In the genomic region with DNA sequence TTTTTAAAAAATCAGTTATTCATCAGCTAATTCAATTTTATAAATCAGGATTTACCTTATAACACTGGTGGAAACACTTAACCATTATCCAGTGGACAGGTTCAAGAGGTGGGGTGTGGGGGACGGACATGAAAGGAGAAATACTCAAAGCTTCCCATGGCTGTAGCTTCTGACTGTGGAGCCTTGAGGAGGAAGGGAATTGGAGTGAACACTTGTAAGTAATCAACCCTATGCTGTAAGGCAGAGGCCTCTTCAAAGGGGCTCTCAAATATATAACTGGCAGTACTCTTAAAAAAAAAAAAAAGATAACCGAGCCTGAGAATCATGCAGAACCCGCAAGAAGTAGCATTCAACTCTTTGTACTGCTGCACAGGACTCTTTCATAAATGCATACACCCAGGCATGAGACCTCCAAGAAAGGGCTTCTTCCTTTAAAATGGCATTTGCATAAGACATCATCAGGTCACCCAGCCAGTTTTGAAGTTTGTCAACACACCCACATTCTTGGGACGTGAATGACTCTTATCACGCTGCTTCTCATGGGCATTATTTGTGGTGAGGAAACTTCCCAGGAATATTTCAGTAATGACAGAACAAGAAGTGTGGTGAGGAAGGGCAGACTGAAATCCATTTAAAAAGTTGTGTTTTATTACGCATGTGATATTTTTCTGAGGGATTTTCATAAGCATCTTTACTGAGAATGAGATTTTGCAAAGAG, we compare ENCODE assay signal across 12 cellular contexts. TPM values are rescaled to one million over a fixed set of nuclear protein-coding genes. Genes with fewer than 3 reads are reported as not detected.
DNase-seq lines count a peak whose midpoint lies in the region; ATAC-seq and TF ChIP-seq lines count a peak whose summit lies in the region.
"Had no signal": no experiment of that assay in that cellular context is flagged by ENCODE, and none has a peak within 500 bp of the region (broad histone marks: within the 10 kb centered on the region; RNA-seq: fewer than 3 reads in every experiment).

No MANE protein-coding gene starts in this region.

- no peak for TF ChIP-seq CTCF in foreskin keratinocyte (conservative IDR thresholded peaks at IDR 0.05)

- in situ Hi-C loops in GM23248 (cut with MboI) = no loop called here

- no peaks in the 10 kb centered on the region for H3K27me3 ChIP-seq in GM23248 (replicated peaks; ENCODE audit: insufficient read depth)
- no peaks in the 10 kb centered on the region for H3K27me3 ChIP-seq in foreskin keratinocyte

- peak overlapping the region; percentile 24; the same call in 1 of the 2 replicates for H3K4me3 ChIP-seq in GM23248

- no peak overlapping the region for H2AFZ ChIP-seq in GM23248

- H3K9me2 ChIP-seq in GM23248 (ENCODE audit: insufficient read depth) = no peaks in the 10 kb centered on the region

- WGBS in GM23248 (ENCODE audit: low coverage in 1 of 2, low lambda C conversion rate in 2 of 2, missing lambda C conversion rate in 2 of 2), 2 experiments = 28 to 36% methylated on average over 6 of the region's 6 CpGs

- H3K9me3 ChIP-seq in GM23248 (ENCODE audit: low read depth) = no peaks in the 10 kb centered on the region

- peak overlapping the region; percentile 53 for H3K9ac ChIP-seq in GM23248

- H3K4me2 ChIP-seq in GM23248 (ENCODE audit: unreplicated experiment) = peak overlapping the region; percentile 24

- peak; percentile 95 for DNase-seq in GM23248
- peak; percentile 40 for DNase-seq in T1000 (lab: John Stamatoyannopoulos, UW)
- DNase-seq in foreskin keratinocyte = peak; percentile 90 to 97
- DNase-seq in stromal cell of bone marrow (ENCODE audit: low read depth) = peak; percentile 87
- DNase-seq in NCI-H510A (lab: John Stamatoyannopoulos, UW) = no peak
- no peak for DNase-seq in dermis blood vessel endothelial cell
- no peak for DNase-seq in NCI-H146 treated with DMSO at 0.1 percent for 48 hours (lab: John Stamatoyannopoulos, UW; ENCODE audit: unreplicated experiment)
- DNase-seq: activated naive CD4-positive, alpha-beta T cell treated with anti-CD3 and anti-CD28 coated beads, Interleukin-2, amount 50 U/mL, for 16 hours; naive thymus-derived CD8-positive, alpha-beta T cell; NCI-H1694 treated with DMSO at 0.1 percent for 48 hours; stimulated activated CD4-positive, alpha-beta T cell treated with anti-CD3 and anti-CD28 coated beads, Interleukin-15, amount 100 ng/mL, for 24 hours had no signal

- H3K27ac ChIP-seq in GM23248 (peak overlapping the region; percentile 81), foreskin keratinocyte (peak overlapping the region; percentile 80)

- ATAC-seq in foreskin keratinocyte (peak; percentile 94), GM21390 (IDR thresholded peaks at IDR 0.05; ENCODE audit: unreplicated experiment) (no peak)
- ATAC-seq: naive thymus-derived CD8-positive, alpha-beta T cell had no signal

- peaks cover 22% of the 10 kb centered on the region for H4K20me1 ChIP-seq in GM23248 (ENCODE audit: insufficient read depth)

- H3K4me1 ChIP-seq in GM23248 (ENCODE audit: insufficient read depth) = peaks cover 49% of the 10 kb centered on the region
- peaks cover 29% of the 10 kb centered on the region for H3K4me1 ChIP-seq in foreskin keratinocyte

- H3K36me3 ChIP-seq in GM23248 (ENCODE audit: low read depth) = peaks cover 5% of the 10 kb centered on the region; the same call in 1 of the 2 replicates

- peaks cover 31% of the 10 kb centered on the region for H3F3A ChIP-seq in GM23248 (ENCODE audit: insufficient read depth)

- H3K79me2 ChIP-seq in GM23248 (ENCODE audit: insufficient read depth) = peaks cover 93% of the 10 kb centered on the region

RNA-seq across cellular contexts. Expression of a gene that starts 8.1 kb away (rescaled TPM):
- 52.5 and 70.8 TPM in 2 replicates for total RNA-seq in GM23248 (2014; rRNA removed; shearing (Covaris generic))
- 37.1 and 37.3 TPM in 2 replicates for polyA plus RNA-seq in GM23248 (2016; fragmentation: Nextera tagmentation; extraction: Ambion mirVana)
- total RNA-seq in foreskin keratinocyte = 28.0 and 31.5 TPM in 2 replicates
- polyA plus RNA-seq in foreskin keratinocyte = 9.2 and 11.5 TPM in 2 replicates
- total RNA-seq in dermis blood vessel endothelial cell = 24.2 and 30.0 TPM in 2 replicates
- total RNA-seq: naive thymus-derived CD8-positive, alpha-beta T cell had no signal

Comparison
In these comparisons a context has a peak if more than half of its experiments do, and no peak if none do; other contexts are left out.
1. DNase-seq: peak in GM23248 (single experiment), T1000 (single experiment), foreskin keratinocyte (2 of 2) and stromal cell of bone marrow (single experiment); none in NCI-H510A (single experiment), dermis blood vessel endothelial cell (single experiment) and NCI-H146 treated with DMSO at 0.1 percent for 48 hours (single experiment).